Comparison of ENCODE assay signal across 15 cellular contexts in genomic region chr11:44624761-44625221, GRCh38. TPM values are rescaled to one million over a fixed set of nuclear protein-coding genes. Genes with fewer than 3 reads are reported as not detected.
DNase-seq lines count a peak whose midpoint lies in the region; ATAC-seq and TF ChIP-seq lines count a peak whose summit lies in the region.
"Had no signal": no experiment of that assay in that cellular context is flagged by ENCODE, and none has a peak within 500 bp of the region (broad histone marks: within the 10 kb centered on the region; RNA-seq: fewer than 3 reads in every experiment).

No MANE protein-coding gene starts in this region.

- H3K4me3 ChIP-seq in HEK293 (ENCODE audit: low read depth, low read length) (no peak overlapping the region), esophagus muscularis mucosa (no peak overlapping the region), spleen (no peak overlapping the region), tibial artery (no peak overlapping the region)
- H3K4me3 ChIP-seq: body of pancreas, tibial nerve had no signal

- WGBS in esophagus muscularis mucosa, result 97% methylated on average over 3 of the region's 4 CpGs
- 90 to 97% (median 94%) methylated on average over 4 of the region's 4 CpGs for WGBS in spleen, 5 donors

- intact Hi-C loops in esophagus muscularis mucosa (cut with DNase I) (loop anchor here (5.0 to 10.0 kb wide), 3 partner anchors 98 to 478 kb away; no protein-coding TSS in a partner anchor), spleen (cut with DNase I; ENCODE audit: low total_unique reads) (loop anchor here (5.0 kb wide), 1 partner anchor 288 kb away; no protein-coding TSS in a partner anchor), tibial artery (cut with DNase I; ENCODE audit: low total_unique reads) (loop anchor here (5.0 kb wide), 2 partner anchors 103 to 268 kb away; partner anchors contain the start of gene TSPAN18)

- DNase-seq in activated CD4-positive, alpha-beta T cell treated with anti-CD3 and anti-CD28 coated beads for 1 hour, result peak; percentile 5
- no peak for DNase-seq in activated CD4-positive, alpha-beta T cell treated with anti-CD3 and anti-CD28 coated beads, Interleukin-2, amount 50 U/mL, for 4 hours
- DNase-seq in esophagus muscularis mucosa (ENCODE audit: extremely low spot score), result peak; percentile 75
- DNase-seq in spleen, result peak; percentile 44
- no peak for DNase-seq in NCI-H2171 treated with DMSO at 0.1 percent for 48 hours (lab: John Stamatoyannopoulos, UW)
- DNase-seq in tibial artery, result no peak
- DNase-seq: effector memory CD4-positive, alpha-beta T cell; foreskin melanocyte; NCI-H446 treated with DMSO at 0.1 percent for 48 hours; small intestine had no signal

- H3K9me3 ChIP-seq in HEK293 (ENCODE audit: control insufficient read depth, insufficient read depth, low read depth, low read length) (no peaks in the 10 kb centered on the region), esophagus muscularis mucosa (no peaks in the 10 kb centered on the region), spleen (peaks cover 0 to 4% (median 0%) of the 10 kb centered on the region in 8 donors), tibial artery (peaks cover 0 to 6% (median 0%) of the 10 kb centered on the region in 3 donors)
- H3K9me3 ChIP-seq: body of pancreas had no signal

- no peak for TF ChIP-seq CTCF in HEK293 (tag by site-specific recombination; IDR thresholded peaks at IDR 0.05)
- TF ChIP-seq CTCF in esophagus muscularis mucosa (IDR thresholded peaks at IDR 0.05), result no peak
- no peak for TF ChIP-seq CTCF in spleen (IDR thresholded peaks at IDR 0.05 in 8 of 11, conservative IDR thresholded peaks at IDR 0.05 in 3 of 11)
- TF ChIP-seq CTCF in tibial artery (IDR thresholded peaks at IDR 0.05), result no peak

- TF ChIP-seq POLR2A in esophagus muscularis mucosa (IDR thresholded peaks at IDR 0.05; ENCODE audit: low read depth) (no peak), spleen (IDR thresholded peaks at IDR 0.05) (no peak)

- no peaks in the 10 kb centered on the region for H3K36me3 ChIP-seq in HEK293 (ENCODE audit: control insufficient read depth in 2 of 2, insufficient read depth in 1 of 2, low read length in 2 of 2)
- no peaks in the 10 kb centered on the region for H3K36me3 ChIP-seq in esophagus muscularis mucosa
- peaks cover 0 to 31% (median 3%) of the 10 kb centered on the region in 6 donors for H3K36me3 ChIP-seq in spleen
- peaks cover 0 to 3% (median 0%) of the 10 kb centered on the region in 3 donors for H3K36me3 ChIP-seq in tibial artery
- H3K36me3 ChIP-seq: tibial nerve had no signal

- CTCF ChIA-PET in HEK293 (lab: Yijun Ruan, JAX), result interaction anchor here (0.6 to 5.4 kb wide), 3 partner anchors 269 to 286 kb away, joined by 3 to 82 read pairs (median 58); no protein-coding TSS in a partner anchor

- POLR2A ChIA-PET in HEK293 (lab: Yijun Ruan, JAX), result no interaction called here

- H3K27me3 ChIP-seq in esophagus muscularis mucosa (no peaks in the 10 kb centered on the region), spleen (replicated peaks in 1 of 7) (no peaks in the 10 kb centered on the region), tibial artery (no peaks in the 10 kb centered on the region)
- H3K27me3 ChIP-seq: body of pancreas, tibial nerve had no signal

- ATAC-seq in HG03175 (IDR thresholded peaks at IDR 0.05; ENCODE audit: unreplicated experiment), result no peak
- ATAC-seq: body of pancreas; naive thymus-derived CD4-positive, alpha-beta T cell had no signal

- H3K4me1 ChIP-seq in HEK293 (ENCODE audit: control insufficient read depth, insufficient read depth, low read length), result no peaks in the 10 kb centered on the region
- peaks cover 48 to 70% (median 62%) of the 10 kb centered on the region in 4 donors for H3K4me1 ChIP-seq in esophagus muscularis mucosa
- peaks cover 14 to 69% (median 38%) of the 10 kb centered on the region in 6 donors for H3K4me1 ChIP-seq in spleen
- peaks cover 0 to 26% (median 15%) of the 10 kb centered on the region in 4 donors for H3K4me1 ChIP-seq in tibial artery

- no peak overlapping the region for H3K27ac ChIP-seq in HEK293 (ENCODE audit: extremely low read depth, low read depth, low read length)
- no peak overlapping the region for H3K27ac ChIP-seq in esophagus muscularis mucosa (replicated peaks in 1 of 4)
- H3K27ac ChIP-seq in spleen, result no peak overlapping the region
- no peak overlapping the region for H3K27ac ChIP-seq in tibial artery
- H3K27ac ChIP-seq: body of pancreas, tibial nerve had no signal

- no peak for TF ChIP-seq EP300 in esophagus muscularis mucosa (IDR thresholded peaks at IDR 0.05)

TF ChIP-seq in HEK293, 187 proteins besides CTCF, POLR2A, EP300 and RAD21:
- peak; percentile 42; the same call in 1 of the 2 replicates for TF ChIP-seq EGR2 (tag by site-specific recombination; IDR thresholded peaks at IDR 0.05; ENCODE audit: low read depth)
- no peak for TF ChIP-seq ZNF473 (tag by site-specific recombination; IDR thresholded peaks at IDR 0.05)
- TF ChIP-seq ZFHX2 (tag by site-specific recombination; conservative IDR thresholded peaks at IDR 0.05), result peak; percentile 65
TF ChIP-seq in HEK293: peak in this region for 2.

RNA-seq across cellular contexts. Expression of gene CD82, which starts 59.3 kb away (rescaled TPM):
- total RNA-seq in esophagus muscularis mucosa, result 10 to 100 TPM; 11.0 to 20.6 (median 16.3) TPM
- total RNA-seq in spleen, result 100 to 1,000 TPM in 4 of 7 donors, 10 to 100 TPM in 3; 65.3 to 174 (median 125) TPM
- polyA plus RNA-seq in spleen, result 100 to 1,000 TPM in 1 of 3 donors, 10 to 100 TPM in 2; 27.8 to 111 (median 35.3) TPM

Comparison
In these comparisons a context has a peak if more than half of its experiments do, and no peak if none do; other contexts are left out.
1. DNase-seq: peak in activated CD4-positive, alpha-beta T cell treated with anti-CD3 and anti-CD28 coated beads for 1 hour (single experiment), esophagus muscularis mucosa (single experiment) and spleen (single experiment); none in activated CD4-positive, alpha-beta T cell treated with anti-CD3 and anti-CD28 coated beads, Interleukin-2, amount 50 U/mL, for 4 hours (0 of 2), NCI-H2171 treated with DMSO at 0.1 percent for 48 hours (single experiment) and tibial artery (0 of 2).